In the genomic region with DNA sequence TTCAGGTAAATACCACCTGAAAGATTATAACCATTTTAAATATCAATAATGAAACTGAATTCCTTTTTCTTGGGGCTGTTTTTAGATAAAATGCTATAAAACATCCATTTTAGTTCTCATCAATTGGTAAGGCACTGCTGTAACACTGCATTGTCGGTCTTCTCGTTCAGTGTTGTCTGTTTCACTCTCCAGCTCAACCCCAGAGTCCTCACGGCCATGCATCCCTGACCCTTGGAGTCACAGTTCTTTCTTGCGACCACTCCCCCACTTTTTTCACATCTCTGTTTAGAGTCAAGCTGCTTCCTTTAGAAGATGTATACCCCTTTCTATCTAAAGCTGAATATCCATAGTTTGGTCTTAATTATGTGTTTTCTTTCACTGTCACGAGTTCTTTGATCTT, we compare ENCODE assay signal across 10 cellular contexts. TPM values are rescaled to one million over a fixed set of nuclear protein-coding genes. Genes with fewer than 3 reads are reported as not detected.
"Had no signal": no experiment of that assay in that cellular context is flagged by ENCODE, and none has a peak within 500 bp of the region (broad histone marks: within the 10 kb centered on the region; RNA-seq: fewer than 3 reads in every experiment).

No MANE protein-coding gene starts in this region.

RNA-seq across cellular contexts. Expression of gene OR2A42, which starts 7.6 kb away (rescaled TPM):
- total RNA-seq: OCI-LY7, PC-9, Peyer's patch, Right ventricle myocardium inferior, Right ventricle myocardium superior, SJCRH30, SJSA1, SK-MEL-5 had no signal
- polyA plus RNA-seq: SK-N-SH had no signal

RNA-seq across cellular contexts. Expression of gene OR2A7, which starts 17.6 kb away (rescaled TPM):
- total RNA-seq: OCI-LY7, SJCRH30, SJSA1, SK-MEL-5 had no signal
- polyA plus RNA-seq: SK-N-SH had no signal

RNA-seq across cellular contexts. Expression of gene CTAGE8, which starts 22.1 kb away (rescaled TPM):
- total RNA-seq: OCI-LY7, RPMI7951, SJCRH30, SJSA1, SK-MEL-5 had no signal
- polyA plus RNA-seq: SK-N-SH had no signal

RNA-seq across cellular contexts. Expression of gene ARHGEF35, which starts 51.3 kb away (rescaled TPM):
- total RNA-seq: OCI-LY7, SJCRH30, SK-MEL-5 had no signal
